ENCODE assay signal across 27 cellular contexts in genomic region chr18:45237639-45238038, GRCh38.
"Had no signal": no experiment of that assay in that cellular context is flagged by ENCODE, and none has a peak within 500 bp of the region (broad histone marks: within the 10 kb centered on the region; RNA-seq: fewer than 3 reads in every experiment).

No MANE protein-coding gene starts in this region.

- H3K4me3 ChIP-seq: left ventricle myocardium inferior, lung, mucosa of descending colon, pancreas, prostate gland, skin epidermis, stomach, testis, thyroid gland, transverse colon, uterus had no signal

- ATAC-seq: mucosa of descending colon; naive thymus-derived CD4-positive, alpha-beta T cell; natural killer cell treated with Interleukin-12 subunit alpha and Interleukin-12 subunit beta and Interleukin-15 and Interleukin-18, amount 100 ng/mL, for 72 hours; pancreas; right cardiac atrium; sciatic nerve; stimulated activated naive B cell treated with anti-CD40 and anti-IgM and Interleukin-4, amounts not matched to agents 10 μg/mL and 1 μg/mL and 100 μg/mL, for 72 hours; stimulated activated naive CD8-positive, alpha-beta T cell treated with anti-CD3 and anti-CD28 coated beads, Interleukin-15, Interleukin-2, amounts not matched to agents 100 U/mL and 50 U/mL, for 24 hours had no signal

- H3K27me3 ChIP-seq: pancreas, stomach, testis, thyroid gland, transverse colon, uterus had no signal

- H3K36me3 ChIP-seq: left ventricle myocardium inferior, pancreas, prostate gland, stomach, thyroid gland, transverse colon, uterus had no signal

- H3K27ac ChIP-seq: left ventricle myocardium inferior, pancreas, prostate gland, skin epidermis, stomach, testis, thyroid gland, transverse colon, uterus had no signal

- FAIRE-seq: islet of Langerhans, pancreas had no signal

- H3K4me1 Mint-ChIP-seq: immature natural killer cell; mesothelial cell of epicardium; naive thymus-derived CD4-positive, alpha-beta T cell; stimulated activated naive B cell treated with anti-CD40 and anti-IgM and Interleukin-4, amounts not matched to agents 10 μg/mL and 1 μg/mL and 100 μg/mL, for 72 hours had no signal

- DNase-seq: immature natural killer cell; left ventricle myocardium inferior; mesendoderm; mucosa of descending colon; naive thymus-derived CD4-positive, alpha-beta T cell; pancreas; posterior cingulate gyrus; retina; right cardiac atrium; stimulated activated CD4-positive, alpha-beta T cell treated with anti-CD3 and anti-CD28 coated beads, Interleukin-12 subunit alpha, Interleukin-12 subunit beta, amount 100 ng/mL, for 4 hours; stimulated activated CD4-positive, alpha-beta T cell treated with anti-CD3 and anti-CD28 coated beads, Interleukin-15, amount 100 ng/mL, for 24 hours; stimulated activated CD4-positive, alpha-beta T cell treated with anti-CD3 and anti-CD28 coated beads, Interleukin-2, amount 100 ng/mL, for 24 hours; stimulated activated CD4-positive, alpha-beta T cell treated with anti-CD3 and anti-CD28 coated beads, Interleukin-4, amount 100 ng/mL, for 1 hour; stimulated activated naive B cell treated with anti-CD40 and anti-IgM and Interleukin-4, amounts not matched to agents 10 μg/mL and 1 μg/mL and 100 μg/mL, for 72 hours; stimulated activated naive CD8-positive, alpha-beta T cell treated with anti-CD3 and anti-CD28 coated beads, Interleukin-15, Interleukin-2, amounts not matched to agents 100 U/mL and 50 U/mL, for 24 hours; stomach; testis; thyroid gland; transverse colon; uterus had no signal

- H3K4me1 ChIP-seq: pancreas, prostate gland, stomach, testis, thyroid gland, transverse colon, uterus had no signal

- H3K27ac Mint-ChIP-seq: immature natural killer cell; mesothelial cell of epicardium; naive thymus-derived CD4-positive, alpha-beta T cell; natural killer cell treated with Interleukin-12 subunit alpha and Interleukin-12 subunit beta and Interleukin-15 and Interleukin-18, amount 100 ng/mL, for 72 hours; stimulated activated naive B cell treated with anti-CD40 and anti-IgM and Interleukin-4, amounts not matched to agents 10 μg/mL and 1 μg/mL and 100 μg/mL, for 72 hours had no signal

- H3K9me3 ChIP-seq: left ventricle myocardium inferior, mucosa of descending colon, pancreas, prostate gland, stomach, testis, thyroid gland, transverse colon, uterus had no signal

- H3K9me3 Mint-ChIP-seq: mesothelial cell of epicardium; natural killer cell treated with Interleukin-12 subunit alpha and Interleukin-12 subunit beta and Interleukin-15 and Interleukin-18, amount 100 ng/mL, for 72 hours; stimulated activated naive B cell treated with anti-CD40 and anti-IgM and Interleukin-4, amounts not matched to agents 10 μg/mL and 1 μg/mL and 100 μg/mL, for 72 hours had no signal

- H3K4me3 Mint-ChIP-seq: immature natural killer cell; mesothelial cell of epicardium; naive thymus-derived CD4-positive, alpha-beta T cell; natural killer cell treated with Interleukin-12 subunit alpha and Interleukin-12 subunit beta and Interleukin-15 and Interleukin-18, amount 100 ng/mL, for 72 hours; stimulated activated naive B cell treated with anti-CD40 and anti-IgM and Interleukin-4, amounts not matched to agents 10 μg/mL and 1 μg/mL and 100 μg/mL, for 72 hours had no signal

- H3K36me3 Mint-ChIP-seq: immature natural killer cell; mesothelial cell of epicardium; naive thymus-derived CD4-positive, alpha-beta T cell; natural killer cell treated with Interleukin-12 subunit alpha and Interleukin-12 subunit beta and Interleukin-15 and Interleukin-18, amount 100 ng/mL, for 72 hours; stimulated activated naive B cell treated with anti-CD40 and anti-IgM and Interleukin-4, amounts not matched to agents 10 μg/mL and 1 μg/mL and 100 μg/mL, for 72 hours had no signal
